In the genomic region with DNA sequence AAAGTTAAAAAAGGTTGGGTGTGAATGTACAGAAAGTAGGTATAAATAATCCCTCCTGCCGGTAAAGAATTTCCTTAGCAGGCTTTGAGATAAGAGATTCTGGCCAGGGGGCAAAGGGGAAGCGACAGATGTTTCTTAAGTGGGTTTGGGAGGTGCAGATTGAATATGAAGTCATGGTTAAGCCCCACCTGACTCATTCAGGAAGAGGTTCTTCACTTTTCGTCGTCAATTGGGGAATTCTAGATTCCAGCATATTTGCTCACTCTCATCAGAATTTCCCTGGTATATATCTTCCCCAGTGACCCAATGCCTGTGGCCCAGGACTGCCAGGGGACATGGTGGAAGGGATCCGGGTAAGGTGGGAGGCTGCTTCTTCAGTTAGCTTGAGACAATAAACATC, we compare ENCODE assay signal across 1 cellular context.
TF ChIP-seq lines count a peak whose summit lies in the region.

No MANE protein-coding gene starts in this region.

TF ChIP-seq in HepG2, 621 proteins besides CTCF, POLR2A, EP300 and RAD21 (continued from another document):
- no peak for TF ChIP-seq ZBTB42 (CRISPR knock-in tag; IDR thresholded peaks at IDR 0.05)
